24 cellular contexts compared by ENCODE assay signal in genomic region chr11:32902089-32902665, GRCh38. TPM values are rescaled to one million over a fixed set of nuclear protein-coding genes. Genes with fewer than 3 reads are reported as not detected.
DNase-seq lines count a peak whose midpoint lies in the region; ATAC-seq and TF ChIP-seq lines count a peak whose summit lies in the region.
"Had no signal": no experiment of that assay in that cellular context is flagged by ENCODE, and none has a peak within 500 bp of the region (broad histone marks: within the 10 kb centered on the region; RNA-seq: fewer than 3 reads in every experiment).

No MANE protein-coding gene starts in this region.

- H3K27ac Mint-ChIP-seq in endothelial cell (ENCODE audit: unreplicated experiment), result peak overlapping the region; percentile 61
- peak overlapping the region; percentile 1 for H3K27ac Mint-ChIP-seq in mesothelial cell of epicardium
- no peak overlapping the region for H3K27ac Mint-ChIP-seq in activated naive CD8-positive, alpha-beta T cell treated with anti-CD3 and anti-CD28 coated beads, Interleukin-2, amount 50 U/mL, for 24 hours
- H3K27ac Mint-ChIP-seq: activated CD4-positive, alpha-beta memory T cell treated with anti-CD3 and anti-CD28 coated beads, Interleukin-2, amount 10 ng/mL, durations not matched to agents 7 days and 5 days; activated naive CD8-positive, alpha-beta T cell treated with anti-CD3 and anti-CD28 coated beads for 36 hours; CD8-positive, alpha-beta T cell; immature natural killer cell; neural progenitor cell; stimulated activated memory B cell treated with anti-CD40 and anti-IgM and Interleukin-4, amounts not matched to agents 10 μg/mL and 1 μg/mL and 100 μg/mL, for 72 hours had no signal

- H3K36me3 Mint-ChIP-seq in endothelial cell (ENCODE audit: low read depth, unreplicated experiment) (peaks cover 9% of the 10 kb centered on the region), mesothelial cell of epicardium (peaks cover 6% of the 10 kb centered on the region)
- H3K36me3 Mint-ChIP-seq in activated naive CD8-positive, alpha-beta T cell treated with anti-CD3 and anti-CD28 coated beads, Interleukin-2, amount 50 U/mL, for 24 hours (ENCODE audit: low read depth), result peaks cover 13% of the 10 kb centered on the region
- H3K36me3 Mint-ChIP-seq: immature natural killer cell had no signal

- H3K9me3 Mint-ChIP-seq in endothelial cell (ENCODE audit: unreplicated experiment) (no peaks in the 10 kb centered on the region), mesothelial cell of epicardium (no peaks in the 10 kb centered on the region)
- H3K9me3 Mint-ChIP-seq in activated naive CD8-positive, alpha-beta T cell treated with anti-CD3 and anti-CD28 coated beads, Interleukin-2, amount 50 U/mL, for 24 hours, result no peaks in the 10 kb centered on the region
- H3K9me3 Mint-ChIP-seq: activated CD4-positive, alpha-beta memory T cell treated with anti-CD3 and anti-CD28 coated beads, Interleukin-2, amount 10 ng/mL, durations not matched to agents 7 days and 5 days; activated naive CD8-positive, alpha-beta T cell treated with anti-CD3 and anti-CD28 coated beads for 36 hours; CD8-positive, alpha-beta T cell; immature natural killer cell; stimulated activated memory B cell treated with anti-CD40 and anti-IgM and Interleukin-4, amounts not matched to agents 10 μg/mL and 1 μg/mL and 100 μg/mL, for 72 hours had no signal

- TF ChIP-seq CTCF in NB4 (IDR thresholded peaks at IDR 0.05; ENCODE audit: low read depth, low read length) (no peak), endothelial cell (IDR thresholded peaks at IDR 0.05; ENCODE audit: unreplicated experiment) (no peak), mesothelial cell of epicardium (IDR thresholded peaks at IDR 0.05; ENCODE audit: unreplicated experiment) (no peak)

- H3K4me3 Mint-ChIP-seq in endothelial cell (ENCODE audit: unreplicated experiment) (no peak overlapping the region), mesothelial cell of epicardium (no peak overlapping the region)
- H3K4me3 Mint-ChIP-seq in activated naive CD8-positive, alpha-beta T cell treated with anti-CD3 and anti-CD28 coated beads, Interleukin-2, amount 50 U/mL, for 24 hours, result no peak overlapping the region
- H3K4me3 Mint-ChIP-seq: activated CD4-positive, alpha-beta memory T cell treated with anti-CD3 and anti-CD28 coated beads, Interleukin-2, amount 10 ng/mL, durations not matched to agents 7 days and 5 days; activated naive CD8-positive, alpha-beta T cell treated with anti-CD3 and anti-CD28 coated beads for 36 hours; CD8-positive, alpha-beta T cell; immature natural killer cell; neural progenitor cell; stimulated activated memory B cell treated with anti-CD40 and anti-IgM and Interleukin-4, amounts not matched to agents 10 μg/mL and 1 μg/mL and 100 μg/mL, for 72 hours had no signal

- H3K4me1 Mint-ChIP-seq in endothelial cell (ENCODE audit: unreplicated experiment) (peaks cover 73% of the 10 kb centered on the region), mesothelial cell of epicardium (peaks cover 20% of the 10 kb centered on the region)
- H3K4me1 Mint-ChIP-seq in activated naive CD8-positive, alpha-beta T cell treated with anti-CD3 and anti-CD28 coated beads, Interleukin-2, amount 50 U/mL, for 24 hours, result peaks cover 21% of the 10 kb centered on the region

- TF ChIP-seq POLR2A in NB4 (IDR thresholded peaks at IDR 0.05; ENCODE audit: extremely low read depth, insufficient read length), result no peak

- no peak overlapping the region for H3K4me3 ChIP-seq in NB4 (ENCODE audit: low read depth, low read length)
- H3K4me3 ChIP-seq: neural progenitor cell, suprapubic skin, vagina had no signal

- peak; percentile 59 for DNase-seq in CD1c-positive myeloid dendritic cell (ENCODE audit: extremely low spot score)
- peak; percentile 34 for DNase-seq in NB4 (ENCODE audit: low read depth)
- peak; percentile 21 for DNase-seq in endothelial cell (ENCODE audit: low spot score)
- DNase-seq in mesothelial cell of epicardium (ENCODE audit: low spot score in 2 of 2, unreplicated experiment in 2 of 2), result no peak
- no peak for DNase-seq in kidney tubule cell (ENCODE audit: low spot score)
- DNase-seq in activated naive CD8-positive, alpha-beta T cell treated with anti-CD3 and anti-CD28 coated beads, Interleukin-2, amount 50 U/mL, for 24 hours, result no peak
- DNase-seq: activated CD4-positive, alpha-beta memory T cell treated with anti-CD3 and anti-CD28 coated beads, Interleukin-2, amount 10 ng/mL, durations not matched to agents 7 days and 5 days; activated effector memory CD4-positive, alpha-beta T cell treated with Interleukin-2 at 50 U/mL for 16 hours; activated naive CD8-positive, alpha-beta T cell treated with anti-CD3 and anti-CD28 coated beads for 36 hours; activated T-cell treated with anti-CD3 and anti-CD28 coated beads for 4 hours; CD8-positive, alpha-beta T cell; foreskin melanocyte; immature natural killer cell; KG1; NCI-H187; NCI-H2227 treated with DMSO at 0.1 percent for 48 hours; right cardiac atrium; stimulated activated CD4-positive, alpha-beta T cell treated with anti-CD3 and anti-CD28 coated beads, Interleukin-4, amount 100 ng/mL, for 1 hour had no signal

- H3K27me3 Mint-ChIP-seq in endothelial cell (ENCODE audit: unreplicated experiment) (no peaks in the 10 kb centered on the region), mesothelial cell of epicardium (ENCODE audit: low read depth) (no peaks in the 10 kb centered on the region)
- H3K27me3 Mint-ChIP-seq in activated naive CD8-positive, alpha-beta T cell treated with anti-CD3 and anti-CD28 coated beads, Interleukin-2, amount 50 U/mL, for 24 hours, result no peaks in the 10 kb centered on the region
- H3K27me3 Mint-ChIP-seq: activated CD4-positive, alpha-beta memory T cell treated with anti-CD3 and anti-CD28 coated beads, Interleukin-2, amount 10 ng/mL, durations not matched to agents 7 days and 5 days; activated naive CD8-positive, alpha-beta T cell treated with anti-CD3 and anti-CD28 coated beads for 36 hours; stimulated activated memory B cell treated with anti-CD40 and anti-IgM and Interleukin-4, amounts not matched to agents 10 μg/mL and 1 μg/mL and 100 μg/mL, for 72 hours had no signal

- ATAC-seq in HG03432 (IDR thresholded peaks at IDR 0.05; ENCODE audit: unreplicated experiment), result no peak
- ATAC-seq in activated naive CD8-positive, alpha-beta T cell treated with anti-CD3 and anti-CD28 coated beads, Interleukin-2, amount 50 U/mL, for 24 hours, result no peak
- ATAC-seq: activated CD4-positive, CD25-positive, alpha-beta regulatory T cell treated with anti-CD3 and anti-CD28 coated beads, Interleukin-2, amount 50 U/mL, for 24 hours; CD8-positive, alpha-beta T cell; right cardiac atrium; stimulated activated memory B cell treated with anti-CD40 and anti-IgM and Interleukin-4, amounts not matched to agents 10 μg/mL and 1 μg/mL and 100 μg/mL, for 72 hours had no signal

RNA-seq across cellular contexts. Expression of gene QSER1, which starts 9.6 kb away (rescaled TPM):
- total RNA-seq in endothelial cell (ENCODE audit: unreplicated experiment), result 57.4 TPM
- total RNA-seq in mesothelial cell of epicardium, result 62.6 to 64.9 TPM (median 63.0 TPM) in 3 replicates

Comparison
In these comparisons a context has a peak if more than half of its experiments do, and no peak if none do; other contexts are left out.
1. DNase-seq: peak in CD1c-positive myeloid dendritic cell (single experiment), NB4 (single experiment) and endothelial cell (single experiment); none in mesothelial cell of epicardium (0 of 2), kidney tubule cell (single experiment) and activated naive CD8-positive, alpha-beta T cell treated with anti-CD3 and anti-CD28 coated beads, Interleukin-2, amount 50 U/mL, for 24 hours (single experiment).